19 cellular contexts compared by ENCODE assay signal in genomic region chr4:3219761-3220481, GRCh38. TPM values are rescaled to one million over a fixed set of nuclear protein-coding genes. Genes with fewer than 3 reads are reported as not detected.
DNase-seq lines count a peak whose midpoint lies in the region; ATAC-seq and TF ChIP-seq lines count a peak whose summit lies in the region.
"Had no signal": no experiment of that assay in that cellular context is flagged by ENCODE, and none has a peak within 500 bp of the region (broad histone marks: within the 10 kb centered on the region; RNA-seq: fewer than 3 reads in every experiment).

No MANE protein-coding gene starts in this region.

- ATAC-seq in heart right ventricle, result peak in 6 of 8 donors; percentile 29 to 62 (median 46)
- no peak for ATAC-seq in RWPE2 (ENCODE audit: low read depth)
- ATAC-seq: gastroesophageal sphincter; naive thymus-derived CD8-positive, alpha-beta T cell; sciatic nerve; upper lobe of right lung had no signal

- no peaks in the 10 kb centered on the region for H3K9me3 ChIP-seq in heart right ventricle
- no peaks in the 10 kb centered on the region for H3K9me3 ChIP-seq in RWPE2 (ENCODE audit: severe bottlenecking)
- H3K9me3 ChIP-seq in thymus (ENCODE audit: control insufficient read depth), result no peaks in the 10 kb centered on the region
- H3K9me3 ChIP-seq: esophagus muscularis mucosa, gastroesophageal sphincter, MG63, pancreas, upper lobe of right lung had no signal

- no peaks in the 10 kb centered on the region for H3K27me3 ChIP-seq in heart right ventricle
- H3K27me3 ChIP-seq in RWPE2 (ENCODE audit: insufficient read depth, poor library complexity, severe bottlenecking), result no peaks in the 10 kb centered on the region
- H3K27me3 ChIP-seq in thymus (ENCODE audit: control insufficient read depth, insufficient read depth), result no peaks in the 10 kb centered on the region
- H3K27me3 ChIP-seq: esophagus muscularis mucosa, gastroesophageal sphincter, MG63, pancreas, upper lobe of right lung had no signal

- H3K4me3 ChIP-seq in heart right ventricle, result no peak overlapping the region
- H3K4me3 ChIP-seq in RWPE2 (ENCODE audit: severe bottlenecking), result no peak overlapping the region
- H3K4me3 ChIP-seq in thymus (ENCODE audit: low read length), result no peak overlapping the region
- H3K4me3 ChIP-seq: esophagus muscularis mucosa, gastroesophageal sphincter, MG63, pancreas, upper lobe of right lung had no signal

- peak overlapping the region in 4 of 10 donors; percentile 33 to 59 (median 40) for H3K27ac ChIP-seq in heart right ventricle
- no peak overlapping the region for H3K27ac ChIP-seq in RWPE2 (ENCODE audit: poor library complexity, severe bottlenecking)
- H3K27ac ChIP-seq in thymus (ENCODE audit: low read depth), result peak overlapping the region; percentile 60
- H3K27ac ChIP-seq: esophagus muscularis mucosa, gastroesophageal sphincter, pancreas, upper lobe of right lung had no signal

- TF ChIP-seq CTCF in heart right ventricle (IDR thresholded peaks at IDR 0.05) (no peak), RWPE2 (IDR thresholded peaks at IDR 0.05; ENCODE audit: poor library complexity, severe bottlenecking) (no peak)

- H3K4me1 ChIP-seq in heart right ventricle (peaks cover 0 to 22% (median 6%) of the 10 kb centered on the region in 9 donors), RWPE2 (ENCODE audit: insufficient read depth, poor library complexity, severe bottlenecking) (no peaks in the 10 kb centered on the region), thymus (ENCODE audit: control insufficient read depth, insufficient read depth, low read length) (no peaks in the 10 kb centered on the region)
- H3K4me1 ChIP-seq: gastroesophageal sphincter, pancreas had no signal

- WGBS in heart right ventricle, 2 donors, result 68 to 73% methylated on average over 9 of the region's 9 CpGs
- 96% methylated on average over 9 of the region's 9 CpGs for WGBS in thymus

- DNase-seq in heart right ventricle, result no peak
- DNase-seq in cardiac septum (ENCODE audit: low spot score), result no peak
- peak; percentile 35 for DNase-seq in RWPE2 (ENCODE audit: low spot score)
- DNase-seq in kidney tubule cell (ENCODE audit: low spot score), result peak; percentile 14
- no peak for DNase-seq in MV-4-11 (lab: John Stamatoyannopoulos, UW)
- DNase-seq in activated CD4-positive, alpha-beta T cell treated with anti-CD3 and anti-CD28 coated beads for 1 hour, result no peak
- DNase-seq: effector memory CD4-positive, alpha-beta T cell; MG63; NCI-H146; NCI-H2227 treated with DMSO at 0.1 percent for 48 hours; SHP77; stimulated activated CD4-positive, alpha-beta T cell treated with anti-CD3 and anti-CD28 coated beads, Interleukin-15, amount 100 ng/mL, for 24 hours; upper lobe of right lung had no signal

- intact Hi-C loops in heart right ventricle (cut with DNase I) (loop anchor here in 1 of 10 donors (5.0 kb wide), 1 partner anchor 72 kb away; the partner anchor contains the start of gene RGS12), cardiac septum (cut with DNase I) (no loop called here)

- H3K36me3 ChIP-seq in heart right ventricle (peaks cover 3 to 100% (median 60%) of the 10 kb centered on the region in 9 donors), RWPE2 (ENCODE audit: low read depth) (peaks cover 44% of the 10 kb centered on the region), thymus (ENCODE audit: control insufficient read depth, insufficient read depth) (peaks cover 86% of the 10 kb centered on the region)
- H3K36me3 ChIP-seq: MG63 had no signal

RNA-seq across cellular contexts. Expression of gene MSANTD1, which starts 29.0 kb away (rescaled TPM):
- total RNA-seq in heart right ventricle (1 to 10 TPM in 1 of 10 donors, under 1 TPM in 9; 0.25 to 1.0 (median 0.41) TPM), cardiac septum (1.1 TPM)
- polyA plus RNA-seq in heart right ventricle (1 to 10 TPM in 1 of 2 donors, under 1 TPM in 1; 0.28 to 1.2 TPM), thymus (1.0 TPM)

Comparison
In these comparisons a context has a peak if more than half of its experiments do, and no peak if none do; other contexts are left out.
1. DNase-seq: peak in RWPE2 (single experiment) and kidney tubule cell (single experiment); none in heart right ventricle (0 of 2), cardiac septum (single experiment), MV-4-11 (single experiment) and activated CD4-positive, alpha-beta T cell treated with anti-CD3 and anti-CD28 coated beads for 1 hour (single experiment).